29 cellular contexts compared by ENCODE assay signal in genomic region chr12:83527700-83528281, GRCh38.
"Had no signal": no experiment of that assay in that cellular context is flagged by ENCODE, and none has a peak within 500 bp of the region (broad histone marks: within the 10 kb centered on the region; RNA-seq: fewer than 3 reads in every experiment).

No MANE protein-coding gene starts in this region.

- H3K36me3 Mint-ChIP-seq: activated CD4-positive, alpha-beta memory T cell treated with anti-CD3 and anti-CD28 coated beads for 36 hours; activated naive CD4-positive, alpha-beta T cell treated with anti-CD3 and anti-CD28 coated beads, Interleukin-2, amount 10 ng/mL, durations not matched to agents 7 days and 5 days; activated naive CD8-positive, alpha-beta T cell had no signal

- H3K27ac ChIP-seq: brain microvascular endothelial cell, SJSA1 had no signal

- H3K27me3 ChIP-seq: brain microvascular endothelial cell, MG63, SJSA1 had no signal

- H3K9me3 Mint-ChIP-seq: activated CD4-positive, alpha-beta memory T cell treated with anti-CD3 and anti-CD28 coated beads for 36 hours had no signal

- DNase-seq: activated CD4-positive, alpha-beta memory T cell treated with anti-CD3 and anti-CD28 coated beads for 36 hours; activated CD4-positive, alpha-beta T cell treated with anti-CD3 and anti-CD28 coated beads, Interleukin-2, amount 50 U/mL, for 1 hour; activated CD8-positive, alpha-beta memory T cell treated with anti-CD3 and anti-CD28 coated beads, Interleukin-2, amount 50 U/mL, for 4 hours; activated effector memory CD4-positive, alpha-beta T cell treated with Interleukin-2 at 50 U/mL for 16 hours; activated naive CD4-positive, alpha-beta T cell treated with anti-CD3 and anti-CD28 coated beads, Interleukin-2, amount 10 ng/mL, durations not matched to agents 7 days and 5 days; activated naive CD8-positive, alpha-beta T cell treated with anti-CD3 and anti-CD28 coated beads, Interleukin-2, amount 50 U/mL, for 24 hours; activated T-cell treated with anti-CD3 and anti-CD28 coated beads for 4 hours; activated T-cell treated with anti-CD3 and anti-CD28 coated beads, Interleukin-2, amount 50 U/mL, for 4 hours; amniotic stem cell; aorta; brain microvascular endothelial cell; central memory CD4-positive, alpha-beta T cell; Kasumi-1; KG1; MG63; NCI-H1092; NCI-H1436 treated with DMSO at 0.1 percent for 48 hours; NCI-H1694 treated with DMSO at 0.1 percent for 48 hours; NCI-H2029; NCI-H2171; NCI-H510A; NCI-H526 treated with DMSO at 0.1 percent for 48 hours; NCI-H82; SHP77 treated with DMSO at 0.1 percent for 48 hours; T1000 had no signal

- ATAC-seq: activated naive CD8-positive, alpha-beta T cell treated with anti-CD3 and anti-CD28 coated beads, Interleukin-2, amount 50 U/mL, for 24 hours; activated T-cell treated with anti-CD3 and anti-CD28 coated beads, Interleukin-2, amount 50 U/mL, for 4 hours; Panc1 had no signal

- H3K27me3 Mint-ChIP-seq: activated CD4-positive, alpha-beta memory T cell treated with anti-CD3 and anti-CD28 coated beads for 36 hours; activated naive CD4-positive, alpha-beta T cell treated with anti-CD3 and anti-CD28 coated beads, Interleukin-2, amount 10 ng/mL, durations not matched to agents 7 days and 5 days; activated naive CD8-positive, alpha-beta T cell; activated naive CD8-positive, alpha-beta T cell treated with anti-CD3 and anti-CD28 coated beads, Interleukin-2, amount 50 U/mL, for 24 hours had no signal

- H3K4me3 Mint-ChIP-seq: activated CD4-positive, alpha-beta memory T cell treated with anti-CD3 and anti-CD28 coated beads for 36 hours; activated naive CD4-positive, alpha-beta T cell treated with anti-CD3 and anti-CD28 coated beads, Interleukin-2, amount 10 ng/mL, durations not matched to agents 7 days and 5 days; activated naive CD8-positive, alpha-beta T cell; activated naive CD8-positive, alpha-beta T cell treated with anti-CD3 and anti-CD28 coated beads, Interleukin-2, amount 50 U/mL, for 24 hours; activated T-cell treated with anti-CD3 and anti-CD28 coated beads, Interleukin-2, amount 50 U/mL, for 4 hours; activated T-helper 1 cell treated with anti-CD3 and anti-CD28 coated beads, Interleukin-12 subunit alpha, Interleukin-12 subunit beta, Interleukin-2, Interleukin-4 antibody, amounts not matched to agents 30 ng/mL and 10 ng/mL and 1 ng/mL, durations not matched to agents 14 hours and 24 hours and 36 hours had no signal

- H3K36me3 ChIP-seq: brain microvascular endothelial cell, MG63, SJSA1 had no signal

- H3K4me3 ChIP-seq: MG63, SJSA1 had no signal

- H3K9me3 ChIP-seq: MG63 had no signal

- H3K4me1 Mint-ChIP-seq: activated naive CD4-positive, alpha-beta T cell treated with anti-CD3 and anti-CD28 coated beads, Interleukin-2, amount 10 ng/mL, durations not matched to agents 7 days and 5 days; activated naive CD8-positive, alpha-beta T cell treated with anti-CD3 and anti-CD28 coated beads, Interleukin-2, amount 50 U/mL, for 24 hours had no signal

- H3K27ac Mint-ChIP-seq: activated CD4-positive, alpha-beta memory T cell treated with anti-CD3 and anti-CD28 coated beads for 36 hours; activated naive CD4-positive, alpha-beta T cell treated with anti-CD3 and anti-CD28 coated beads, Interleukin-2, amount 10 ng/mL, durations not matched to agents 7 days and 5 days; activated naive CD8-positive, alpha-beta T cell; activated naive CD8-positive, alpha-beta T cell treated with anti-CD3 and anti-CD28 coated beads, Interleukin-2, amount 50 U/mL, for 24 hours; activated T-helper 1 cell treated with anti-CD3 and anti-CD28 coated beads, Interleukin-12 subunit alpha, Interleukin-12 subunit beta, Interleukin-2, Interleukin-4 antibody, amounts not matched to agents 30 ng/mL and 10 ng/mL and 1 ng/mL, durations not matched to agents 14 hours and 24 hours and 36 hours had no signal

- H3K4me1 ChIP-seq: SJSA1 had no signal
